2 cellular contexts compared by ENCODE assay signal in genomic region chr5:723865-724264, GRCh38. TPM values are rescaled to one million over a fixed set of nuclear protein-coding genes. Genes with fewer than 3 reads are reported as not detected.
"Had no signal": no experiment of that assay in that cellular context is flagged by ENCODE, and none has a peak within 500 bp of the region (broad histone marks: within the 10 kb centered on the region; RNA-seq: fewer than 3 reads in every experiment).

No MANE protein-coding gene starts in this region.

RNA-seq across cellular contexts. Expression of gene TPPP, which starts 30.7 kb away (rescaled TPM):
- total RNA-seq: osteoblast, smooth muscle cell had no signal
- polyA plus RNA-seq: smooth muscle cell had no signal
